ENCODE assay signal across 8 cellular contexts in the genomic region with DNA sequence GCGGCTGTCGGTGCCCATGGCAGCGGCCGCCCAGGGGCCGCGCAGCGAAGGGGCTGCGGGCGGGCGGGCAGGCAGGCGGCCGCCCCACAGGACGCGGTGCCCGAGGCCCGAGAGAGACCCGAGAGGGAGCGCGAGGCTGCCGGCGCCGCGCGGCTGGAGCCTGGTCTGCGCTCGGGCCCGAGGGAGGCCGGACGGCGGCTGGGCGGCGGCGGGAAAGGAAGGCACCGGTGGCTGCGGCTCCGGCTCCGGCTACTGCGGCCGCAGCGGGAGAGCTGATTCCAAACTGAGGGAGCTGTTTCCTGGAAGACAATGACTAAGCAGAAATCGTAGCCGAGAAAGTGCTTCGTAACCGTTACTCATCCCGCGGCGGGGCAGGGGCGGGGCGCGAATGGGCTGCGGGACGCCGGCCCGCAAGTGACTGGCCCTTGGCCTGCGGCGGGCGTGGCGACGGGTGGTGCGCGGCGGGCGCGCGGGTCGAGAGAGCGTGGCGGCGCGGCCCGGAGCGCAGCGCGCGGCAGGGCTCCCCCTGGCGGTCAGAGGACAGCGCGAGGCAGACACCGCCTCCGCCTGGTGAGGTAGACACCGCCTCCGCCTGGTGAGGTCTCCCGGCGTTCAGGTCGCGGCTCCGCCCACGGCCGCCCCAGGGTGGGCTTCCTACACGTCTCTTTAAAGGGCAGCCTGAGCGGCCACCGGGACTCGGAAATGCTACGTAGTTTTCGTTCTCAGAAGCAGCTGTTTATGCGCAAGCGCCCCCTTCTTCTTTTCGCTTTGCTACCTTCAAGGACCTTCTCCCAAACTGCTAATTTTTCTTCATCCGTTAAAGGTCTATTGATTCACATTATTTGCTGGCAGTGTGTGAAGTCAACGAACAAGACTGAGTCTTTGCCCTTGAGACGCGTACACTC. TPM values are rescaled to one million over a fixed set of nuclear protein-coding genes. Genes with fewer than 3 reads are reported as not detected.
DNase-seq lines count a peak whose midpoint lies in the region; ATAC-seq, FAIRE-seq and TF ChIP-seq lines count a peak whose summit lies in the region.

A gene with protein sequence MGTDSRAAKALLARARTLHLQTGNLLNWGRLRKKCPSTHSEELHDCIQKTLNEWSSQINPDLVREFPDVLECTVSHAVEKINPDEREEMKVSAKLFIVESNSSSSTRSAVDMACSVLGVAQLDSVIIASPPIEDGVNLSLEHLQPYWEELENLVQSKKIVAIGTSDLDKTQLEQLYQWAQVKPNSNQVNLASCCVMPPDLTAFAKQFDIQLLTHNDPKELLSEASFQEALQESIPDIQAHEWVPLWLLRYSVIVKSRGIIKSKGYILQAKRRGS (minus strand): TSS at position 285 of the 905 bp plus-strand sequence. CDS start 267 bp downstream, at position 18.

- H3K27ac ChIP-seq in kidney (ENCODE audit: low read depth in 2 of 2, low read length in 2 of 2), result peak within 1 kb of the TSS; percentile 68 to 78

- DNase-seq in AG09319 (ENCODE audit: extremely low read depth, low read depth), result peak; percentile 84
- DNase-seq in NCI-H345 treated with DMSO at 0.1 percent for 48 hours (lab: John Stamatoyannopoulos, UW; ENCODE audit: unreplicated experiment), result peak; percentile 93
- DNase-seq in activated CD4-positive, CD25-positive, alpha-beta regulatory T cell treated with anti-CD3 and anti-CD28 coated beads, Interleukin-2, amount 50 U/mL, for 72 hours, result peak; percentile 96
- DNase-seq in cerebellum (ENCODE audit: low spot score), result peak; percentile 90
- DNase-seq in kidney, result peak; percentile 95
- peak; percentile 94 for DNase-seq in stimulated activated CD4-positive, alpha-beta T cell treated with anti-CD3 and anti-CD28 coated beads, Interleukin-15, amount 100 ng/mL, for 24 hours

- peak within 1 kb of the TSS; percentile 65 to 85 for H3K9ac ChIP-seq in kidney (ENCODE audit: low read length in 2 of 2)

- H3K4me3 ChIP-seq in kidney (ENCODE audit: low read length in 2 of 2), result peak within 1 kb of the TSS; percentile 79 to 91

- peak; percentile 70 for TF ChIP-seq CTCF in AG09319 (IDR thresholded peaks at IDR 0.05; ENCODE audit: low read depth, low read length)
- peak; percentile 89 for TF ChIP-seq CTCF in kidney (IDR thresholded peaks at IDR 0.05; ENCODE audit: borderline replicate concordance, extremely low read depth, insufficient read depth)

- ATAC-seq in GM18907 (IDR thresholded peaks at IDR 0.05; ENCODE audit: unreplicated experiment) (peak; percentile 94), HG03159 (IDR thresholded peaks at IDR 0.05; ENCODE audit: unreplicated experiment) (peak; percentile 95)

- intact Hi-C loops in kidney (cut with DNase I), result no loop called here

- no peak for FAIRE-seq in kidney (lab: Jason Lieb, UNC)

- H3K36me3 ChIP-seq in kidney (ENCODE audit: control insufficient read depth in 1 of 2, insufficient read depth in 2 of 2, low read length in 2 of 2), result no peaks in the 10 kb centered on the region

- no peaks in the 10 kb centered on the region for H3K9me3 ChIP-seq in kidney (ENCODE audit: control insufficient read depth in 1 of 2, low read length in 2 of 2)

- H3K4me1 ChIP-seq in kidney (ENCODE audit: control insufficient read depth in 1 of 2, insufficient read depth in 1 of 2, low read depth in 1 of 2, low read length in 2 of 2), result peaks cover 7 to 11% of the 10 kb centered on the region in 2 donors

RNA-seq across cellular contexts. Expression of the gene that starts here (rescaled TPM):
- total RNA-seq in cerebellum (6.4 TPM), kidney (14.7 TPM)
- polyA plus RNA-seq in kidney (ENCODE audit: insufficient read depth, low read depth, low replicate concordance), result 14.7 TPM

Comparison
In these comparisons a context has a peak if more than half of its experiments do, and no peak if none do; other contexts are left out.
1. Peak in every context shown above with its lines: DNase-seq, ATAC-seq, H3K4me3 ChIP-seq and H3K27ac ChIP-seq.